ENCODE assay signal across 24 cellular contexts in genomic region chr6:18126116-18126515, GRCh38. TPM values are rescaled to one million over a fixed set of nuclear protein-coding genes. Genes with fewer than 3 reads are reported as not detected.
DNase-seq lines count a peak whose midpoint lies in the region; ATAC-seq and TF ChIP-seq lines count a peak whose summit lies in the region.
"Had no signal": no experiment of that assay in that cellular context is flagged by ENCODE, and none has a peak within 500 bp of the region (broad histone marks: within the 10 kb centered on the region; RNA-seq: fewer than 3 reads in every experiment).

No MANE protein-coding gene starts in this region.

- H3K4me1 ChIP-seq in BE2C (no peaks in the 10 kb centered on the region), uterus (no peaks in the 10 kb centered on the region)

- no peak for TF ChIP-seq POLR2A in uterus (IDR thresholded peaks at IDR 0.05)

- H3K27ac Mint-ChIP-seq in activated T-cell treated with anti-CD3 and anti-CD28 coated beads, Interleukin-2, amount 50 U/mL, for 24 hours: no peak overlapping the region
- H3K27ac Mint-ChIP-seq: activated naive CD4-positive, alpha-beta T cell treated with anti-CD3 and anti-CD28 coated beads, Interleukin-2, amount 50 U/mL, for 24 hours; activated T-helper 2 cell treated with anti-CD3 and anti-CD28 coated beads, Interferon-gamma antibody, Interleukin-2, Interleukin-4, amounts not matched to agents 10 μg/mL and 5 μg/mL and 100 μg/mL, durations not matched to agents 14 hours and 24 hours and 36 hours; natural killer cell treated with Interleukin-12 subunit alpha and Interleukin-12 subunit beta and Interleukin-15 and Interleukin-18, amount 100 ng/mL, for 72 hours had no signal

- H3K27me3 Mint-ChIP-seq in activated T-cell treated with anti-CD3 and anti-CD28 coated beads, Interleukin-2, amount 50 U/mL, for 24 hours: peaks cover 24% of the 10 kb centered on the region
- H3K27me3 Mint-ChIP-seq: activated naive CD4-positive, alpha-beta T cell treated with anti-CD3 and anti-CD28 coated beads, Interleukin-2, amount 50 U/mL, for 24 hours; natural killer cell treated with Interleukin-12 subunit alpha and Interleukin-12 subunit beta and Interleukin-15 and Interleukin-18, amount 100 ng/mL, for 72 hours had no signal

- H3K4me3 Mint-ChIP-seq in activated T-cell treated with anti-CD3 and anti-CD28 coated beads, Interleukin-2, amount 50 U/mL, for 24 hours: no peak overlapping the region
- H3K4me3 Mint-ChIP-seq: activated naive CD4-positive, alpha-beta T cell treated with anti-CD3 and anti-CD28 coated beads, Interleukin-2, amount 50 U/mL, for 24 hours; natural killer cell treated with Interleukin-12 subunit alpha and Interleukin-12 subunit beta and Interleukin-15 and Interleukin-18, amount 100 ng/mL, for 72 hours had no signal

- intact Hi-C loops in uterus (cut with DNase I; ENCODE audit: low total_unique reads): no loop called here

- no peaks in the 10 kb centered on the region for H3K9me3 Mint-ChIP-seq in activated T-cell treated with anti-CD3 and anti-CD28 coated beads, Interleukin-2, amount 50 U/mL, for 24 hours
- H3K9me3 Mint-ChIP-seq: activated naive CD4-positive, alpha-beta T cell treated with anti-CD3 and anti-CD28 coated beads, Interleukin-2, amount 50 U/mL, for 24 hours; activated T-helper 2 cell treated with anti-CD3 and anti-CD28 coated beads, Interferon-gamma antibody, Interleukin-2, Interleukin-4, amounts not matched to agents 10 μg/mL and 5 μg/mL and 100 μg/mL, durations not matched to agents 14 hours and 24 hours and 36 hours; natural killer cell treated with Interleukin-12 subunit alpha and Interleukin-12 subunit beta and Interleukin-15 and Interleukin-18, amount 100 ng/mL, for 72 hours had no signal

- H3K27ac ChIP-seq in substantia nigra (ENCODE audit: low read depth, low read length, poor library complexity, severe bottlenecking): no peak overlapping the region
- no peak overlapping the region for H3K27ac ChIP-seq in uterus
- H3K27ac ChIP-seq: A549, tibial nerve had no signal

- H3K4me3 ChIP-seq in BE2C (ENCODE audit: low read depth, low read length) (no peak overlapping the region), choroid plexus epithelial cell (ENCODE audit: low read depth, low read length) (no peak overlapping the region), uterus (no peak overlapping the region)
- H3K4me3 ChIP-seq: A549, lung, tibial nerve had no signal

- TF ChIP-seq CTCF in BE2C (IDR thresholded peaks at IDR 0.05; ENCODE audit: low read depth, low read length) (no peak), choroid plexus epithelial cell (conservative IDR thresholded peaks at IDR 0.05; ENCODE audit: low read depth, low read length) (no peak), uterus (IDR thresholded peaks at IDR 0.05) (no peak)

- H3K36me3 Mint-ChIP-seq in activated T-cell treated with anti-CD3 and anti-CD28 coated beads, Interleukin-2, amount 50 U/mL, for 24 hours (ENCODE audit: low read depth): peaks cover 13% of the 10 kb centered on the region
- H3K36me3 Mint-ChIP-seq: activated naive CD4-positive, alpha-beta T cell treated with anti-CD3 and anti-CD28 coated beads, Interleukin-2, amount 50 U/mL, for 24 hours had no signal

- peak; percentile 8 for DNase-seq in BE2C
- DNase-seq in OCI-M1 (lab: John Stamatoyannopoulos, UW): peak; percentile 30
- DNase-seq in choroid plexus epithelial cell (ENCODE audit: low read depth): peak; percentile 18
- DNase-seq in hepatic stellate cell (ENCODE audit: low spot score): peak; percentile 8
- DNase-seq in substantia nigra (lab: John Stamatoyannopoulos, UW): no peak
- no peak for DNase-seq in uterus
- no peak for DNase-seq in activated T-cell treated with anti-CD3 and anti-CD28 coated beads, Interleukin-2, amount 50 U/mL, for 24 hours
- DNase-seq: activated CD4-positive, CD25-positive, alpha-beta regulatory T cell treated with anti-CD3 and anti-CD28 coated beads, Interleukin-2, amount 50 U/mL, for 72 hours; DMS 273 treated with DMSO at 0.1 percent for 48 hours; effector CD4-positive, alpha-beta T cell; kidney glomerular epithelial cell; NCI-H1048; NCI-H1694; NCI-H2171; NCI-H510A; stimulated activated CD4-positive, alpha-beta T cell treated with anti-CD3 and anti-CD28 coated beads, Interleukin-4, amount 100 ng/mL, for 24 hours; T-helper 2 cell had no signal

- H3K36me3 ChIP-seq in BE2C: no peaks in the 10 kb centered on the region
- no peaks in the 10 kb centered on the region for H3K36me3 ChIP-seq in uterus

- no peaks in the 10 kb centered on the region for H3K9me3 ChIP-seq in BE2C
- no peaks in the 10 kb centered on the region for H3K9me3 ChIP-seq in uterus

- ATAC-seq in GM18498 (IDR thresholded peaks at IDR 0.05; ENCODE audit: unreplicated experiment): no peak
- ATAC-seq: A549; natural killer cell treated with Interleukin-12 subunit alpha and Interleukin-12 subunit beta and Interleukin-15 and Interleukin-18, amount 100 ng/mL, for 72 hours had no signal

- H3K4me1 Mint-ChIP-seq in activated T-cell treated with anti-CD3 and anti-CD28 coated beads, Interleukin-2, amount 50 U/mL, for 24 hours (ENCODE audit: low read depth): peaks cover 13% of the 10 kb centered on the region

- H3K27me3 ChIP-seq in BE2C (no peaks in the 10 kb centered on the region), uterus (no peaks in the 10 kb centered on the region)
- H3K27me3 ChIP-seq: tibial nerve had no signal

RNA-seq across cellular contexts. Expression of gene NHLRC1, which starts 3.6 kb away (rescaled TPM):
- 4.7 TPM for polyA plus RNA-seq in BE2C (2012; ENCODE audit: insufficient read depth, insufficient read length, low read depth)
- 1 to 10 TPM in 2 of 4 donors, not detected in 2; 1.4 to 2.3 TPM for total RNA-seq in uterus

RNA-seq across cellular contexts. Expression of gene TPMT, which starts 28.8 kb away (rescaled TPM):
- 4.5 TPM for polyA plus RNA-seq in BE2C (2012; ENCODE audit: insufficient read depth, insufficient read length, low read depth)
- total RNA-seq in uterus: 10 to 100 TPM in 1 of 4 donors, 1 to 10 TPM in 3; 5.9 to 11.4 (median 6.6) TPM

RNA-seq across cellular contexts. Expression of gene KDM1B, which starts 29.1 kb away (rescaled TPM):
- polyA plus RNA-seq in BE2C (2012; ENCODE audit: insufficient read depth, insufficient read length, low read depth): 12.4 TPM
- 10 to 100 TPM; 10.6 to 24.7 (median 14.0) TPM for total RNA-seq in uterus

Comparison
In these comparisons a context has a peak if more than half of its experiments do, and no peak if none do; other contexts are left out.
1. DNase-seq: peak in BE2C (single experiment), OCI-M1 (single experiment), choroid plexus epithelial cell (single experiment) and hepatic stellate cell (single experiment); none in substantia nigra (0 of 49), uterus (0 of 2) and activated T-cell treated with anti-CD3 and anti-CD28 coated beads, Interleukin-2, amount 50 U/mL, for 24 hours (single experiment).